In genomic region chr6:161169690-161170089, GRCh38 we compare ENCODE assay signal across 1 cellular context.
TF ChIP-seq lines count a peak whose summit lies in the region.

No MANE protein-coding gene starts in this region.

TF ChIP-seq in HCT116, 20 proteins besides CTCF, POLR2A, EP300 and RAD21:
- TF ChIP-seq REST (IDR thresholded peaks at IDR 0.05; ENCODE audit: low read depth) (no peak), TCF7L2 (IDR thresholded peaks at IDR 0.05; ENCODE audit: borderline replicate concordance, extremely low read depth, insufficient read depth, insufficient read length) (no peak), POLR2AphosphoS5 (IDR thresholded peaks at IDR 0.05; ENCODE audit: low read depth, low read length) (no peak), CEBPB (IDR thresholded peaks at IDR 0.05; ENCODE audit: low read depth) (no peak), MAX (IDR thresholded peaks at IDR 0.05) (no peak), EZH2phosphoT487 (IDR thresholded peaks at IDR 0.05; ENCODE audit: borderline replicate concordance) (no peak), FOSL1 (IDR thresholded peaks at IDR 0.05; ENCODE audit: low read depth) (no peak), ZFX (IDR thresholded peaks at IDR 0.05) (no peak), EZH2 (IDR thresholded peaks at IDR 0.05) (no peak), ZNF274 (IDR thresholded peaks at IDR 0.05; ENCODE audit: low read depth, low read length) (no peak), ATF3 (IDR thresholded peaks at IDR 0.05) (no peak), SP1 (IDR thresholded peaks at IDR 0.05; ENCODE audit: low read depth) (no peak), ZBTB33 (IDR thresholded peaks at IDR 0.05; ENCODE audit: extremely low read depth, insufficient replicate concordance, low read length) (no peak), ELF1 (IDR thresholded peaks at IDR 0.05; ENCODE audit: borderline replicate concordance, low read depth) (no peak), EGR1 (IDR thresholded peaks at IDR 0.05; ENCODE audit: low read depth) (no peak), YY1 (IDR thresholded peaks at IDR 0.05; ENCODE audit: extremely low read depth, insufficient replicate concordance, low read depth, low read length) (no peak), CBX3 (IDR thresholded peaks at IDR 0.05; ENCODE audit: low read depth) (no peak), JUND (IDR thresholded peaks at IDR 0.05) (no peak), SIN3A (IDR thresholded peaks at IDR 0.05; ENCODE audit: low read depth) (no peak), SRF (IDR thresholded peaks at IDR 0.05; ENCODE audit: low read depth) (no peak)
